Comparison of ENCODE assay signal across 11 cellular contexts in genomic region chr7:134767567-134768168, GRCh38. TPM values are rescaled to one million over a fixed set of nuclear protein-coding genes. Genes with fewer than 3 reads are reported as not detected.
A peak's percentile ranks its signal among the peaks of the same experiment; 100 is the strongest.
DNase-seq lines count a peak whose midpoint lies in the region; ATAC-seq, FAIRE-seq and TF ChIP-seq lines count a peak whose summit lies in the region.
"Had no signal": no experiment of that assay in that cellular context is flagged by ENCODE, and none has a peak within 500 bp of the region (broad histone marks: within the 10 kb centered on the region; RNA-seq: fewer than 3 reads in every experiment).

No MANE protein-coding gene starts in this region.

- POLR2A ChIA-PET in activated CD4-positive, alpha-beta T cell treated with anti-CD3 and anti-CD28 coated beads, Interleukin-2, amount 10 ng/mL, durations not matched to agents 7 days and 5 days (lab: Charles Lee) = no interaction called here

- ATAC-seq in GM21576 (IDR thresholded peaks at IDR 0.05; ENCODE audit: unreplicated experiment) (peak; percentile 41), HG02642 (IDR thresholded peaks at IDR 0.05; ENCODE audit: poor library complexity, unreplicated experiment) (no peak)

- H3K27me3 ChIP-seq in BLaER1 treated with 17β-estradiol and CSF1 and Interleukin-3, amounts not matched to agents 10 nM and 100 nM = no peaks in the 10 kb centered on the region; a peak in 1 of 22 replicates
- H3K27me3 ChIP-seq in ascending aorta = no peaks in the 10 kb centered on the region
- H3K27me3 ChIP-seq in prostate gland (replicated peaks; ENCODE audit: insufficient read depth) = no peaks in the 10 kb centered on the region
- H3K27me3 ChIP-seq: MG63, SJSA1 had no signal

- TF ChIP-seq CTCF in ascending aorta (IDR thresholded peaks at IDR 0.05) (no peak), nephron progenitor cell (IDR thresholded peaks at IDR 0.05) (no peak), D721Med (IDR thresholded peaks at IDR 0.05; ENCODE audit: insufficient read depth, missing control alignments) (no peak), prostate gland (IDR thresholded peaks at IDR 0.05) (no peak)

- peaks cover 14% of the 10 kb centered on the region for H3K4me1 Mint-ChIP-seq in nephron progenitor cell
- H3K4me1 Mint-ChIP-seq in activated CD4-positive, alpha-beta T cell treated with anti-CD3 and anti-CD28 coated beads, Interleukin-2, amount 10 ng/mL, durations not matched to agents 7 days and 5 days = no peaks in the 10 kb centered on the region

- intact Hi-C loops in ascending aorta (cut with DNase I) (no loop called here), prostate gland (cut with DNase I) (loop anchor here (5.0 kb wide), 1 partner anchor 35 kb away; no protein-coding TSS in a partner anchor)

- no peak for DNase-seq in ascending aorta (ENCODE audit: low spot score in 2 of 2)
- DNase-seq in nephron progenitor cell = no peak
- no peak for DNase-seq in activated CD4-positive, alpha-beta T cell treated with anti-CD3 and anti-CD28 coated beads, Interleukin-2, amount 10 ng/mL, durations not matched to agents 7 days and 5 days
- no peak for DNase-seq in D721Med (ENCODE audit: insufficient read length, low spot score)
- DNase-seq in prostate gland (ENCODE audit: low spot score) = no peak
- DNase-seq: activated naive CD4-positive, alpha-beta T cell treated with Interleukin-2 at 50 U/mL for 16 hours; MG63 had no signal

- H3K4me3 Mint-ChIP-seq in nephron progenitor cell = no peak overlapping the region
- no peak overlapping the region for H3K4me3 Mint-ChIP-seq in activated CD4-positive, alpha-beta T cell treated with anti-CD3 and anti-CD28 coated beads, Interleukin-2, amount 10 ng/mL, durations not matched to agents 7 days and 5 days

- CTCF ChIA-PET in activated CD4-positive, alpha-beta T cell treated with anti-CD3 and anti-CD28 coated beads, Interleukin-2, amount 10 ng/mL, durations not matched to agents 7 days and 5 days (lab: Charles Lee) = interaction anchor here (0.9 to 2.0 kb wide), 3 partner anchors 16 to 153 kb away, joined by 3 to 10 read pairs (median 3); no protein-coding TSS in a partner anchor

- H3K9me3 Mint-ChIP-seq in nephron progenitor cell = peaks cover 17% of the 10 kb centered on the region
- H3K9me3 Mint-ChIP-seq in activated CD4-positive, alpha-beta T cell treated with anti-CD3 and anti-CD28 coated beads, Interleukin-2, amount 10 ng/mL, durations not matched to agents 7 days and 5 days = peaks cover 2% of the 10 kb centered on the region

- no peak for FAIRE-seq in D721Med (lab: Jason Lieb, UNC)

- 72% methylated on average over 5 of the region's 5 CpGs for WGBS in prostate gland

- peaks cover 8% of the 10 kb centered on the region for H3K36me3 Mint-ChIP-seq in nephron progenitor cell (ENCODE audit: low read depth)
- H3K36me3 Mint-ChIP-seq in activated CD4-positive, alpha-beta T cell treated with anti-CD3 and anti-CD28 coated beads, Interleukin-2, amount 10 ng/mL, durations not matched to agents 7 days and 5 days (ENCODE audit: low read depth) = no peaks in the 10 kb centered on the region

- peak overlapping the region; percentile 94 for H3K27ac Mint-ChIP-seq in nephron progenitor cell
- H3K27ac Mint-ChIP-seq in activated CD4-positive, alpha-beta T cell treated with anti-CD3 and anti-CD28 coated beads, Interleukin-2, amount 10 ng/mL, durations not matched to agents 7 days and 5 days = no peak overlapping the region

- H3K36me3 ChIP-seq in BLaER1 treated with 17β-estradiol and CSF1 and Interleukin-3, amounts not matched to agents 10 nM and 100 nM = no peaks in the 10 kb centered on the region; a peak in 1 of 22 replicates
- H3K36me3 ChIP-seq in ascending aorta (no peaks in the 10 kb centered on the region), prostate gland (no peaks in the 10 kb centered on the region)
- H3K36me3 ChIP-seq: MG63 had no signal

- peak overlapping the region in 8 of 11 experiments; percentile 56 to 86 (median 75); a peak in 15 of 22 replicates for H3K9ac ChIP-seq in BLaER1 treated with 17β-estradiol and CSF1 and Interleukin-3, amounts not matched to agents 10 nM and 100 nM

- TF ChIP-seq POLR2A in prostate gland (IDR thresholded peaks at IDR 0.05) = no peak

- peaks cover 5% of the 10 kb centered on the region for H3K27me3 Mint-ChIP-seq in nephron progenitor cell (ENCODE audit: low read depth, poor library complexity)
- no peaks in the 10 kb centered on the region for H3K27me3 Mint-ChIP-seq in activated CD4-positive, alpha-beta T cell treated with anti-CD3 and anti-CD28 coated beads, Interleukin-2, amount 10 ng/mL, durations not matched to agents 7 days and 5 days

- peaks cover 12 to 31% (median 27%) of the 10 kb centered on the region in 11 experiments for H3K9me3 ChIP-seq in BLaER1 treated with 17β-estradiol and CSF1 and Interleukin-3, amounts not matched to agents 10 nM and 100 nM (replicated peaks in 1 of 11)
- H3K9me3 ChIP-seq in ascending aorta = no peaks in the 10 kb centered on the region
- no peaks in the 10 kb centered on the region for H3K9me3 ChIP-seq in prostate gland
- H3K9me3 ChIP-seq: MG63, SJSA1 had no signal

- H3K27ac ChIP-seq in BLaER1 treated with 17β-estradiol and CSF1 and Interleukin-3, amounts not matched to agents 10 nM and 100 nM = peak overlapping the region in 10 of 11 experiments; percentile 27 to 98 (median 88); a peak in 21 of 22 replicates
- H3K27ac ChIP-seq in ascending aorta (peak overlapping the region; percentile 87 to 92), prostate gland (peak overlapping the region in 1 of 2 donors; percentile 17)
- H3K27ac ChIP-seq: SJSA1 had no signal

- H3K4me1 ChIP-seq in BLaER1 treated with 17β-estradiol and CSF1 and Interleukin-3, amounts not matched to agents 10 nM and 100 nM = peaks cover 43 to 86% (median 72%) of the 10 kb centered on the region in 10 experiments
- H3K4me1 ChIP-seq in ascending aorta (peaks cover 9 to 24% of the 10 kb centered on the region in 2 donors), prostate gland (replicated peaks) (no peaks in the 10 kb centered on the region)

- peak overlapping the region in 2 of 10 experiments; percentile 20 to 38; a peak in 2 of 20 replicates for H3K4me3 ChIP-seq in BLaER1 treated with 17β-estradiol and CSF1 and Interleukin-3, amounts not matched to agents 10 nM and 100 nM
- H3K4me3 ChIP-seq in ascending aorta = no peak overlapping the region
- no peak overlapping the region for H3K4me3 ChIP-seq in prostate gland
- H3K4me3 ChIP-seq: MG63, SJSA1 had no signal

- no peaks in the 10 kb centered on the region for H4K20me1 ChIP-seq in BLaER1 treated with 17β-estradiol and CSF1 and Interleukin-3, amounts not matched to agents 10 nM and 100 nM

- peak overlapping the region; percentile 51 to 97 (median 72) for H3K4me2 ChIP-seq in BLaER1 treated with 17β-estradiol and CSF1 and Interleukin-3, amounts not matched to agents 10 nM and 100 nM

RNA-seq across cellular contexts. Expression of gene CALD1, which starts 11.8 kb away (rescaled TPM):
- total RNA-seq in ascending aorta (352 TPM), prostate gland (100 to 1,000 TPM; 307 to 314 TPM)
- total RNA-seq in activated CD4-positive, alpha-beta T cell treated with anti-CD3 and anti-CD28 coated beads, Interleukin-2, amount 10 ng/mL, durations not matched to agents 7 days and 5 days = under 1 TPM; 0.10 to 0.17 TPM

Comparison
In these comparisons a context has a peak if more than half of its experiments do, and no peak if none do; other contexts are left out.
1. RNA of gene CALD1, which starts 11.8 kb away (total RNA-seq): 352 TPM in ascending aorta (single experiment) and 307 to 314 TPM in prostate gland; 0.10 to 0.17 TPM in activated CD4-positive, alpha-beta T cell treated with anti-CD3 and anti-CD28 coated beads, Interleukin-2, amount 10 ng/mL, durations not matched to agents 7 days and 5 days; every median in the first group is over 100 times any median in the second.